Comparison of ENCODE assay signal across 1 cellular context in genomic region chr6:109879521-109879920, GRCh38.
TF ChIP-seq lines count a peak whose summit lies in the region.

No MANE protein-coding gene starts in this region.

TF ChIP-seq in H1, 55 proteins besides CTCF, POLR2A, EP300 and RAD21:
- TF ChIP-seq CBX8 (IDR thresholded peaks at IDR 0.05; ENCODE audit: borderline replicate concordance, low read depth, low read length) = no peak
- TF ChIP-seq FOSL1 (IDR thresholded peaks at IDR 0.05; ENCODE audit: insufficient read depth, low read depth, low read length) = no peak
- no peak for TF ChIP-seq SP2 (IDR thresholded peaks at IDR 0.05; ENCODE audit: low read length)
- TF ChIP-seq ZNF274 (IDR thresholded peaks at IDR 0.05; ENCODE audit: borderline replicate concordance, extremely low read depth, low read length) = no peak
